In the genomic region with DNA sequence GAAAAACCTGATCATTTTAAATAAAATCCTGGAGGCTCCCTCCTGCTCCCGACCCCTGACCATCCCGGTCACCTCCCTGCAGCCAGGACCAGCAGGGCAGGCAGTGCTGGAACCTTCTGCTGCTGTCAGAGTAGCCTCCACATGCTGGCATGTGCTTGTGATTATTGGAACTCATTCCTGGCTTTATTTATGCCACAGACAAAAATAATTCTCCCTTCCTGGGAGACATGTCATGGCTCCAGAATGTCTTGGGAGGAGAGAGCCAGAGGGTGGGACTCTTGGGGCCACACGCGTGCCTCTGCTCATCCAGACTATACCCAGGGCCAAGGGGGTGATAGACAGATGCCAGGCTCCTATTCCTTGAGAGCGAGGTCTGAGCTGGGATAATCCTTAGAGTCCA, we compare ENCODE assay signal across 13 cellular contexts.
"Had no signal": no experiment of that assay in that cellular context is flagged by ENCODE, and none has a peak within 500 bp of the region (broad histone marks: within the 10 kb centered on the region; RNA-seq: fewer than 3 reads in every experiment).

No MANE protein-coding gene starts in this region.

- DNase-seq: activated B cell treated with CpG ODN at 0.5 μM for 24 hours; activated CD4-positive, alpha-beta T cell treated with anti-CD3 and anti-CD28 coated beads, Interleukin-2, amount 10 ng/mL, durations not matched to agents 24 days and 14 days; activated naive CD4-positive, alpha-beta T cell treated with anti-CD3 and anti-CD28 coated beads for 36 hours; dermis blood vessel endothelial cell; erythroblast; left cardiac atrium; mammary epithelial cell; retina; T-helper 2 cell had no signal

- H3K27ac Mint-ChIP-seq: activated B cell treated with CpG ODN at 0.5 μM for 24 hours; activated CD4-positive, alpha-beta T cell treated with anti-CD3 and anti-CD28 coated beads, Interleukin-2, amount 10 ng/mL, durations not matched to agents 24 days and 14 days; activated naive CD4-positive, alpha-beta T cell treated with anti-CD3 and anti-CD28 coated beads for 36 hours; stimulated activated memory B cell treated with anti-CD40 and anti-IgM and Interleukin-4, amounts not matched to agents 10 μg/mL and 1 μg/mL and 100 μg/mL, for 72 hours had no signal

- H3K4me1 ChIP-seq: upper lobe of left lung had no signal

- H3K4me1 Mint-ChIP-seq: activated CD4-positive, alpha-beta T cell treated with anti-CD3 and anti-CD28 coated beads, Interleukin-2, amount 10 ng/mL, durations not matched to agents 24 days and 14 days; central memory CD8-positive, alpha-beta T cell had no signal

- H3K36me3 ChIP-seq: pancreas, upper lobe of left lung had no signal

- ATAC-seq: pancreas had no signal

- H3K27ac ChIP-seq: pancreas, upper lobe of left lung had no signal

- H3K4me3 Mint-ChIP-seq: activated B cell treated with CpG ODN at 0.5 μM for 24 hours; activated CD4-positive, alpha-beta T cell treated with anti-CD3 and anti-CD28 coated beads, Interleukin-2, amount 10 ng/mL, durations not matched to agents 24 days and 14 days; activated naive CD4-positive, alpha-beta T cell treated with anti-CD3 and anti-CD28 coated beads for 36 hours; central memory CD8-positive, alpha-beta T cell; stimulated activated memory B cell treated with anti-CD40 and anti-IgM and Interleukin-4, amounts not matched to agents 10 μg/mL and 1 μg/mL and 100 μg/mL, for 72 hours had no signal

- H3K27me3 ChIP-seq: pancreas, upper lobe of left lung had no signal

- H3K9me3 ChIP-seq: pancreas had no signal

- H3K4me3 ChIP-seq: pancreas, upper lobe of left lung had no signal
